Comparison of ENCODE assay signal across 8 cellular contexts in the genomic region with DNA sequence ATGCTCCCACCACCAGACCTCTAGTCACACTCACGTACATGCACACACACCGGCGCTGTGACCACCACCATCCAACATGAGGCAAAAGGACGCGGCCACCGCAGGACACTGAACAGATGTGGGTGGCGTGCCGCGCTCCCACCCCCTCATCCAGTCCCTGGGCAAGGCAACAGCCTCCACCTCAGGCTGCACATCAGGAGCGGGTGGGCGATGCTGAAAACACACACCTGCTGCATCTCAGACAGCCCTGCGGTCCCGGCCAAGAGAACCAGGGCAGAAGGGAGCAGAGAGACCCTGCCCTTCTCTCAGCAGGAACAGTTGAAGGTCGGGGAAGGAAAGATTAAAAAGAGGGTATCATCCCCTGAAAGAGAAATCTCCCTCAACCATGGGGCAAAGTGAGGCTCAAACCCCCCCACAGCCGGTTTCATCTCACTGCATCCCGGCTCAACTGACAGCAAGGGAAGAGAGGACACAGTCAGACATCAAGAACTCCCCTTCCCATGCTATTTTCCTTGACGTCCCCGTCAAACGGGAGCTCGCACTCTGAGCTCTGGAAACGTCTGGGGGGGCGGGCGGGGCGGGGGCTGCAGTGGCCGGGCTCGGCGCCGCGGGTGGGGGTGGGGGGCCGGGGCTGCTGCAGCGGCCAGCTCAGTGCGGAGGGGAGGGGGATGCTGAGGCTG. TPM values are rescaled to one million over a fixed set of nuclear protein-coding genes. Genes with fewer than 3 reads are reported as not detected.
A peak's percentile ranks its signal among the peaks of the same experiment; 100 is the strongest.
DNase-seq lines count a peak whose midpoint lies in the region; ATAC-seq and TF ChIP-seq lines count a peak whose summit lies in the region.

No MANE protein-coding gene starts in this region.

- H3K36me3 Mint-ChIP-seq in activated CD4-positive, alpha-beta memory T cell treated with anti-CD3 and anti-CD28 coated beads for 36 hours: peaks cover 3% of the 10 kb centered on the region

- CTCF ChIA-PET in activated CD4-positive, alpha-beta memory T cell treated with anti-CD3 and anti-CD28 coated beads for 36 hours (lab: Charles Lee): interaction anchor here (13.8 kb wide), 1 partner anchor 25 kb away, joined by 486 read pairs; no protein-coding TSS in a partner anchor

- POLR2A ChIA-PET in activated CD4-positive, alpha-beta memory T cell treated with anti-CD3 and anti-CD28 coated beads for 36 hours (lab: Charles Lee): interaction anchor here (2.5 kb wide), 1 partner anchor 11 kb away, joined by 7 read pairs; no protein-coding TSS in a partner anchor

- H3K27ac Mint-ChIP-seq in activated CD4-positive, alpha-beta memory T cell treated with anti-CD3 and anti-CD28 coated beads for 36 hours: peak overlapping the region; percentile 66

- H3K9me3 Mint-ChIP-seq in activated CD4-positive, alpha-beta memory T cell treated with anti-CD3 and anti-CD28 coated beads for 36 hours: no peaks in the 10 kb centered on the region

- no peak for TF ChIP-seq CTCF in HFF-Myc (IDR thresholded peaks at IDR 0.05; ENCODE audit: low read depth, low read length, missing control alignments)

- H3K27me3 ChIP-seq in iPS DF 6.9 (ENCODE audit: control insufficient read depth, insufficient read depth, low read length): no peaks in the 10 kb centered on the region

- H3K4me3 Mint-ChIP-seq in activated CD4-positive, alpha-beta memory T cell treated with anti-CD3 and anti-CD28 coated beads for 36 hours: peak overlapping the region; percentile 76

- peak overlapping the region; percentile 50 for H3K4me3 ChIP-seq in HFF-Myc (replicated peaks; ENCODE audit: low read depth, low read length)
- peak overlapping the region; percentile 88; the same call in 1 of the 2 replicates for H3K4me3 ChIP-seq in iPS DF 6.9 (ENCODE audit: low read length)
- peak overlapping the region; percentile 73 to 91 (median 86) for H3K4me3 ChIP-seq in skin epidermis

- no CpG with 5 or more reads among the region's 32 CpGs for WGBS in iPS DF 6.9 (ENCODE audit: insufficient coverage, insufficient read length)

- H3K9me3 ChIP-seq in iPS DF 6.9 (ENCODE audit: control insufficient read depth, insufficient read depth, low read length): no peaks in the 10 kb centered on the region

- 0 out of 2 replicates have a peak, but pooled peaks cover 3% of the 10 kb centered on the region for H3K4me1 ChIP-seq in iPS DF 6.9 (ENCODE audit: control insufficient read depth, insufficient read depth, low read length)

- ATAC-seq in GM18907 (IDR thresholded peaks at IDR 0.05; ENCODE audit: unreplicated experiment) (no peak), HG03378 (IDR thresholded peaks at IDR 0.05; ENCODE audit: unreplicated experiment) (no peak)

- H3K36me3 ChIP-seq in iPS DF 6.9 (ENCODE audit: control insufficient read depth, insufficient read depth, low read length): peaks cover 2% of the 10 kb centered on the region; the same call in 1 of the 2 replicates

- no peak overlapping the region for H3K27ac ChIP-seq in iPS DF 6.9 (ENCODE audit: low read length)
- H3K27ac ChIP-seq in skin epidermis: peak overlapping the region in 16 of 21 experiments; percentile 6 to 85 (median 76)

- DNase-seq in HFF-Myc (ENCODE audit: extremely low read depth, low read depth) (no peak), iPS DF 6.9 (ENCODE audit: low read depth, low spot score) (no peak), Kasumi-1 (lab: John Stamatoyannopoulos, UW) (no peak), cerebellar cortex (ENCODE audit: low spot score) (no peak)
- no peak for DNase-seq in activated CD4-positive, alpha-beta memory T cell treated with anti-CD3 and anti-CD28 coated beads for 36 hours

- H3K4me1 Mint-ChIP-seq in activated CD4-positive, alpha-beta memory T cell treated with anti-CD3 and anti-CD28 coated beads for 36 hours (ENCODE audit: low read depth): peaks cover 46% of the 10 kb centered on the region

- H3K27me3 Mint-ChIP-seq in activated CD4-positive, alpha-beta memory T cell treated with anti-CD3 and anti-CD28 coated beads for 36 hours: no peaks in the 10 kb centered on the region

- intact Hi-C loops in activated CD4-positive, alpha-beta memory T cell treated with anti-CD3 and anti-CD28 coated beads for 36 hours (cut with micrococcal nuclease): no loop called here

RNA-seq across cellular contexts. Expression of gene CAMK2G, which starts 1.1 kb away (rescaled TPM):
- 10 to 100 TPM; 20.8 to 21.5 TPM for total RNA-seq in activated CD4-positive, alpha-beta memory T cell treated with anti-CD3 and anti-CD28 coated beads for 36 hours

RNA-seq across cellular contexts. Expression of gene PLAU, which starts 37.6 kb away (rescaled TPM):
- under 1 TPM; 0.45 to 0.73 TPM for total RNA-seq in activated CD4-positive, alpha-beta memory T cell treated with anti-CD3 and anti-CD28 coated beads for 36 hours
